12 cellular contexts compared by ENCODE assay signal in genomic region chr2:106147665-106148064, GRCh38. TPM values are rescaled to one million over a fixed set of nuclear protein-coding genes. Genes with fewer than 3 reads are reported as not detected.
A peak's percentile ranks its signal among the peaks of the same experiment; 100 is the strongest.
DNase-seq lines count a peak whose midpoint lies in the region; ATAC-seq and TF ChIP-seq lines count a peak whose summit lies in the region.
"Had no signal": no experiment of that assay in that cellular context is flagged by ENCODE, and none has a peak within 500 bp of the region (broad histone marks: within the 10 kb centered on the region; RNA-seq: fewer than 3 reads in every experiment).

No MANE protein-coding gene starts in this region.

- POLR2A ChIA-PET in CD4-positive, alpha-beta T cell (lab: Charles Lee): interaction anchor here (1.1 to 2.1 kb wide), 2 partner anchors 10 to 13 kb away, joined by 3 to 15 read pairs; no protein-coding TSS in a partner anchor

- no peaks in the 10 kb centered on the region for H3K27me3 Mint-ChIP-seq in CD4-positive, alpha-beta T cell
- no peaks in the 10 kb centered on the region for H3K27me3 Mint-ChIP-seq in chondrocyte (ENCODE audit: low read depth)

- no peak for DNase-seq in CD4-positive, alpha-beta T cell
- peak; percentile 65 for DNase-seq in Jurkat, Clone E6-1 (ENCODE audit: low read depth, low spot score)
- DNase-seq in chondrocyte (ENCODE audit: low spot score): no peak
- no peak for DNase-seq in NCI-H1694 treated with DMSO at 0.1 percent for 48 hours (lab: John Stamatoyannopoulos, UW)
- DNase-seq in left cardiac atrium: no peak
- no peak for DNase-seq in omental fat pad (ENCODE audit: low spot score)
- DNase-seq: lower lobe of right lung; NCI-H2081 treated with DMSO at 0.1 percent for 48 hours; stimulated activated CD4-positive, alpha-beta T cell treated with anti-CD3 and anti-CD28 coated beads, Interleukin-12 subunit alpha, Interleukin-12 subunit beta, amount 100 ng/mL, for 4 hours had no signal

- H3K27me3 ChIP-seq in CD4-positive, alpha-beta T cell (ENCODE audit: control insufficient read depth, insufficient read depth, low read length): no peaks in the 10 kb centered on the region

- intact Hi-C loops in CD4-positive, alpha-beta T cell (cut with DNase I, micrococcal nuclease): loop anchor here in 1 of 2 experiments (10.0 kb wide), 1 partner anchor 47 kb away; the partner anchor contains the start of gene UXS1
- intact Hi-C loops in left cardiac atrium (cut with DNase I): no loop called here

- H3K27ac ChIP-seq in CD4-positive, alpha-beta T cell (ENCODE audit: low read depth, low read length): no peak overlapping the region
- H3K27ac ChIP-seq: lower lobe of right lung, thoracic aorta had no signal

- peak overlapping the region; percentile 85 for H3K27ac Mint-ChIP-seq in CD4-positive, alpha-beta T cell
- peak overlapping the region; percentile 85 for H3K27ac Mint-ChIP-seq in chondrocyte (ENCODE audit: unreplicated experiment)

- H3K4me3 ChIP-seq in Jurkat, Clone E6-1 (ENCODE audit: low read length): no peak overlapping the region
- H3K4me3 ChIP-seq: lower lobe of right lung, thoracic aorta had no signal

- H3K36me3 Mint-ChIP-seq in CD4-positive, alpha-beta T cell (ENCODE audit: low read depth): peaks cover 86% of the 10 kb centered on the region
- H3K36me3 Mint-ChIP-seq in chondrocyte (ENCODE audit: low read depth): peaks cover 8% of the 10 kb centered on the region

- no peaks in the 10 kb centered on the region for H3K9me3 Mint-ChIP-seq in CD4-positive, alpha-beta T cell
- no peaks in the 10 kb centered on the region for H3K9me3 Mint-ChIP-seq in chondrocyte (ENCODE audit: low read depth)

- ATAC-seq in CD4-positive, alpha-beta T cell (ENCODE audit: poor library complexity): peak; percentile 10
- ATAC-seq in GM19463 (IDR thresholded peaks at IDR 0.05; ENCODE audit: unreplicated experiment) (peak; percentile 49), left cardiac atrium (no peak), GM21515 (IDR thresholded peaks at IDR 0.05; ENCODE audit: unreplicated experiment) (no peak), omental fat pad (ENCODE audit: low FRiP score) (no peak)
- ATAC-seq: lower lobe of right lung had no signal

- CTCF ChIA-PET in CD4-positive, alpha-beta T cell (lab: Charles Lee): interaction anchor here (0.7 to 1.7 kb wide), 3 partner anchors 9 to 13 kb away, joined by 3 to 6 read pairs (median 5); no protein-coding TSS in a partner anchor

- no peak for TF ChIP-seq CTCF in CD4-positive, alpha-beta T cell (IDR thresholded peaks at IDR 0.05)
- TF ChIP-seq CTCF in chondrocyte (IDR thresholded peaks at IDR 0.05): no peak
- TF ChIP-seq CTCF in omental fat pad (IDR thresholded peaks at IDR 0.05): no peak

- peaks cover 65% of the 10 kb centered on the region for H3K4me1 Mint-ChIP-seq in CD4-positive, alpha-beta T cell (ENCODE audit: low read depth)
- peaks cover 36% of the 10 kb centered on the region for H3K4me1 Mint-ChIP-seq in chondrocyte (ENCODE audit: low read depth)

- peak overlapping the region; percentile 54 for H3K4me3 Mint-ChIP-seq in CD4-positive, alpha-beta T cell
- no peak overlapping the region for H3K4me3 Mint-ChIP-seq in chondrocyte (ENCODE audit: unreplicated experiment)

- no peaks in the 10 kb centered on the region for H3K9me3 ChIP-seq in CD4-positive, alpha-beta T cell (ENCODE audit: control insufficient read depth, low read length)
- H3K9me3 ChIP-seq: lower lobe of right lung, thoracic aorta had no signal

RNA-seq across cellular contexts. Expression of gene UXS1, which starts 46.4 kb away (rescaled TPM):
- total RNA-seq in CD4-positive, alpha-beta T cell: 10 to 100 TPM; 59.3 to 67.1 TPM
- 29.1 TPM for polyA plus RNA-seq in Jurkat, Clone E6-1 (2012; ENCODE audit: insufficient read depth, insufficient read length)
- total RNA-seq in chondrocyte (19.7 to 36.6 TPM (median 21.1 TPM) in 3 replicates), left cardiac atrium (10 to 100 TPM; 25.7 to 27.6 TPM), omental fat pad (10 to 100 TPM; 29.2 to 79.4 (median 38.5) TPM)

Comparison
In these comparisons a context has a peak if more than half of its experiments do, and no peak if none do; other contexts are left out.
1. ATAC-seq: peak in CD4-positive, alpha-beta T cell (single experiment) and GM19463 (single experiment); none in left cardiac atrium (0 of 2), GM21515 (single experiment) and omental fat pad (single experiment).